Comparison of ENCODE assay signal across 15 cellular contexts in genomic region chr19:34261335-34262109, GRCh38. TPM values are rescaled to one million over a fixed set of nuclear protein-coding genes. Genes with fewer than 3 reads are reported as not detected.
DNase-seq lines count a peak whose midpoint lies in the region; ATAC-seq and TF ChIP-seq lines count a peak whose summit lies in the region.
"Had no signal": no experiment of that assay in that cellular context is flagged by ENCODE, and none has a peak within 500 bp of the region (broad histone marks: within the 10 kb centered on the region; RNA-seq: fewer than 3 reads in every experiment).

No MANE protein-coding gene starts in this region.

- H3K4me1 ChIP-seq in cardiac muscle cell (ENCODE audit: low read depth) = peaks cover 17% of the 10 kb centered on the region
- peaks cover 5 to 75% (median 46%) of the 10 kb centered on the region in 9 donors for H3K4me1 ChIP-seq in heart right ventricle
- H3K4me1 ChIP-seq in RWPE2 (ENCODE audit: insufficient read depth, poor library complexity, severe bottlenecking) = peaks cover 15% of the 10 kb centered on the region
- peaks cover 10 to 24% of the 10 kb centered on the region in 2 donors for H3K4me1 ChIP-seq in left lung
- peaks cover 15 to 43% (median 31%) of the 10 kb centered on the region in 4 donors for H3K4me1 ChIP-seq in upper lobe of left lung

- H3K9me3 Mint-ChIP-seq in activated T-cell treated with anti-CD3 and anti-CD28 coated beads, Interleukin-2, amount 50 U/mL, for 24 hours = no peaks in the 10 kb centered on the region

- H3K9me3 ChIP-seq in cardiac muscle cell (ENCODE audit: low read depth) (no peaks in the 10 kb centered on the region), heart right ventricle (no peaks in the 10 kb centered on the region), RWPE2 (ENCODE audit: severe bottlenecking) (no peaks in the 10 kb centered on the region), left lung (no peaks in the 10 kb centered on the region), upper lobe of left lung (no peaks in the 10 kb centered on the region)
- H3K9me3 ChIP-seq: esophagus muscularis mucosa, ovary, suprapubic skin had no signal

- no peak for TF ChIP-seq EP300 in upper lobe of left lung (IDR thresholded peaks at IDR 0.05)

- no peaks in the 10 kb centered on the region for H3K27me3 Mint-ChIP-seq in activated T-cell treated with anti-CD3 and anti-CD28 coated beads, Interleukin-2, amount 50 U/mL, for 24 hours

- 70 to 71% methylated on average over 6 of the region's 6 CpGs for WGBS in heart right ventricle, 2 donors
- 63 to 79% methylated on average over 6 of the region's 6 CpGs for WGBS in upper lobe of left lung, 2 donors

- ATAC-seq in heart right ventricle = no peak
- no peak for ATAC-seq in RWPE2 (ENCODE audit: low read depth)
- ATAC-seq in left lung = peak; percentile 81
- peak; percentile 44 to 78 for ATAC-seq in upper lobe of left lung (ENCODE audit: low FRiP score in 2 of 2)
- ATAC-seq in GM18868 (IDR thresholded peaks at IDR 0.05; ENCODE audit: unreplicated experiment) = no peak

- H3K4me1 Mint-ChIP-seq in activated T-cell treated with anti-CD3 and anti-CD28 coated beads, Interleukin-2, amount 50 U/mL, for 24 hours (ENCODE audit: low read depth) = peaks cover 64% of the 10 kb centered on the region

- no peaks in the 10 kb centered on the region for H3K27me3 ChIP-seq in cardiac muscle cell
- H3K27me3 ChIP-seq in heart right ventricle = peaks cover 0 to under 1% (median 0%) of the 10 kb centered on the region in 7 donors
- H3K27me3 ChIP-seq in RWPE2 (ENCODE audit: insufficient read depth, poor library complexity, severe bottlenecking) = no peaks in the 10 kb centered on the region
- peaks cover 0 to 10% of the 10 kb centered on the region in 2 donors for H3K27me3 ChIP-seq in left lung
- no peaks in the 10 kb centered on the region for H3K27me3 ChIP-seq in upper lobe of left lung
- H3K27me3 ChIP-seq: esophagus muscularis mucosa, ovary, suprapubic skin had no signal

- TF ChIP-seq POLR2A in upper lobe of left lung (IDR thresholded peaks at IDR 0.05) = no peak

- H3K27ac Mint-ChIP-seq in activated T-cell treated with anti-CD3 and anti-CD28 coated beads, Interleukin-2, amount 50 U/mL, for 24 hours = no peak overlapping the region

- H3K36me3 ChIP-seq in cardiac muscle cell = no peaks in the 10 kb centered on the region
- peaks cover 0 to 5% (median 0%) of the 10 kb centered on the region in 9 donors for H3K36me3 ChIP-seq in heart right ventricle
- no peaks in the 10 kb centered on the region; the same call in 1 of the 2 replicates for H3K36me3 ChIP-seq in RWPE2 (ENCODE audit: low read depth)
- H3K36me3 ChIP-seq in left lung = no peaks in the 10 kb centered on the region
- H3K36me3 ChIP-seq in upper lobe of left lung = no peaks in the 10 kb centered on the region
- H3K36me3 ChIP-seq: esophagus muscularis mucosa, ovary, suprapubic skin had no signal

- H3K27ac ChIP-seq in cardiac muscle cell = peak overlapping the region; percentile 82
- peak overlapping the region in 1 of 10 donors; percentile 1 for H3K27ac ChIP-seq in heart right ventricle
- H3K27ac ChIP-seq in RWPE2 (ENCODE audit: poor library complexity, severe bottlenecking) = peak overlapping the region; percentile 33
- H3K27ac ChIP-seq in left lung = no peak overlapping the region
- peak overlapping the region in 3 of 4 donors; percentile 3 to 35 (median 18) for H3K27ac ChIP-seq in upper lobe of left lung
- H3K27ac ChIP-seq: esophagus muscularis mucosa, ovary, suprapubic skin had no signal

- H3K36me3 Mint-ChIP-seq in activated T-cell treated with anti-CD3 and anti-CD28 coated beads, Interleukin-2, amount 50 U/mL, for 24 hours (ENCODE audit: low read depth) = peaks cover 8% of the 10 kb centered on the region

- no peak overlapping the region for H3K4me3 Mint-ChIP-seq in activated T-cell treated with anti-CD3 and anti-CD28 coated beads, Interleukin-2, amount 50 U/mL, for 24 hours

- intact Hi-C loops in heart right ventricle (cut with DNase I) = loop anchor here in 1 of 10 donors (10.0 kb wide), 1 partner anchor 63 kb away; no protein-coding TSS in a partner anchor
- intact Hi-C loops in left lung (cut with DNase I) = no loop called here

- H3K4me3 ChIP-seq in cardiac muscle cell (no peak overlapping the region), heart right ventricle (no peak overlapping the region), RWPE2 (ENCODE audit: severe bottlenecking) (no peak overlapping the region), left lung (no peak overlapping the region), upper lobe of left lung (no peak overlapping the region)
- H3K4me3 ChIP-seq: esophagus muscularis mucosa, ovary, suprapubic skin had no signal

- DNase-seq in cardiac muscle cell (ENCODE audit: low read depth in 1 of 2, low spot score in 1 of 2) (peak in 1 of 2 donors; percentile 25), heart right ventricle (no peak), RWPE2 (ENCODE audit: low spot score) (no peak), left lung (no peak), upper lobe of left lung (no peak), GM03348 (ENCODE audit: low spot score) (no peak)
- DNase-seq in activated T-cell treated with anti-CD3 and anti-CD28 coated beads, Interleukin-2, amount 50 U/mL, for 24 hours = no peak
- DNase-seq: activated CD8-positive, alpha-beta memory T cell treated with anti-CD3 and anti-CD28 coated beads, Interleukin-2, amount 50 U/mL, for 48 hours; DND-41; NCI-H524 treated with DMSO at 0.1 percent for 48 hours; ovary; stimulated activated CD4-positive, alpha-beta T cell treated with anti-CD3 and anti-CD28 coated beads, Interleukin-12 subunit alpha, Interleukin-12 subunit beta, amount 100 ng/mL, for 4 hours had no signal

- TF ChIP-seq CTCF in cardiac muscle cell (IDR thresholded peaks at IDR 0.05; ENCODE audit: low read depth, low read length) (no peak), heart right ventricle (IDR thresholded peaks at IDR 0.05) (no peak), RWPE2 (IDR thresholded peaks at IDR 0.05; ENCODE audit: poor library complexity, severe bottlenecking) (no peak), left lung (IDR thresholded peaks at IDR 0.05) (no peak), upper lobe of left lung (IDR thresholded peaks at IDR 0.05) (no peak)

RNA-seq across cellular contexts. Expression of gene GARRE1, which starts 7.2 kb away (rescaled TPM):
- 21.6 and 28.6 TPM in 2 replicates for total RNA-seq in cardiac muscle cell
- polyA plus RNA-seq in cardiac muscle cell = 7.9 and 15.1 TPM in 2 replicates
- total RNA-seq in heart right ventricle = 10 to 100 TPM; 17.1 to 28.9 (median 23.7) TPM
- 10 to 100 TPM in 1 of 2 donors, 1 to 10 TPM in 1; 7.1 to 10.2 TPM for polyA plus RNA-seq in heart right ventricle
- total RNA-seq in left lung = 10 to 100 TPM; 26.2 to 26.7 TPM
- 10 to 100 TPM; 18.2 to 36.7 (median 28.1) TPM for total RNA-seq in upper lobe of left lung

Comparison
In these comparisons a context has a peak if more than half of its experiments do, and no peak if none do; other contexts are left out.
1. H3K27ac ChIP-seq: peak in cardiac muscle cell (single experiment), RWPE2 (single experiment) and upper lobe of left lung (3 of 4); none in left lung (0 of 2).
2. ATAC-seq: peak in left lung (single experiment) and upper lobe of left lung (2 of 2); none in heart right ventricle (0 of 8), RWPE2 (single experiment) and GM18868 (single experiment).